Comparison of ENCODE assay signal across 8 cellular contexts in the genomic region with DNA sequence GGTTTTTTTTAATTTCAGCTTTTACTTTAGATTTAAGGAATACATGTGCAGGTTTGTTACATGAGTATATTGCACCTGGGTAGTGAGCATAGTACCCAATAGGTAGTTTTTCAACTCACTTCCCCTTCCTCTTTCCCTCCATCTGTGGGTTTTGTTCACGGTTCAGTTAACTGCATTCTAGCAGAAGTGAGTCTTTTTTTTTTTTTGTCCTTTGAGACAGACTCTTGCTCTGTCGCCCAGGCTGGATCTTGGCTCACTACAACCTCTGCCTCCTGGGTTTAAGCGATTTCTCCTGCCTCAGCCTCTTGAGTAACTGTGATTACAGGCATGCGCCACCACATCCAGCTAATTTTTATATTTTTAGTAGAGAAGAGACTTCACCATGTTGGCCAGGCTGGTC. TPM values are rescaled to one million over a fixed set of nuclear protein-coding genes. Genes with fewer than 3 reads are reported as not detected.
DNase-seq lines count a peak whose midpoint lies in the region; ATAC-seq lines count a peak whose summit lies in the region.

No MANE protein-coding gene starts in this region.

- H3K4me1 Mint-ChIP-seq in activated T-cell treated with anti-CD3 and anti-CD28 coated beads, Interleukin-2, amount 50 U/mL, for 24 hours (ENCODE audit: low read depth), result peaks cover 64% of the 10 kb centered on the region
- H3K4me1 Mint-ChIP-seq in stimulated activated effector memory CD8-positive, alpha-beta T cell treated with anti-CD3 and anti-CD28 coated beads, Interleukin-12 subunit alpha, Interleukin-12 subunit beta, amount 100 ng/mL, for 72 hours, result peaks cover 34% of the 10 kb centered on the region

- peaks cover 61% of the 10 kb centered on the region for H3K36me3 Mint-ChIP-seq in activated T-cell treated with anti-CD3 and anti-CD28 coated beads, Interleukin-2, amount 50 U/mL, for 24 hours (ENCODE audit: low read depth)
- peaks cover 56% of the 10 kb centered on the region for H3K36me3 Mint-ChIP-seq in stimulated activated effector memory CD8-positive, alpha-beta T cell treated with anti-CD3 and anti-CD28 coated beads, Interleukin-12 subunit alpha, Interleukin-12 subunit beta, amount 100 ng/mL, for 72 hours

- peak; percentile 58 for ATAC-seq in HG02973 (IDR thresholded peaks at IDR 0.05; ENCODE audit: unreplicated experiment)
- peak; percentile 63 for ATAC-seq in stimulated activated effector memory CD8-positive, alpha-beta T cell treated with anti-CD3 and anti-CD28 coated beads, Interleukin-12 subunit alpha, Interleukin-12 subunit beta, amount 100 ng/mL, for 72 hours

- H3K4me3 Mint-ChIP-seq in activated T-cell treated with anti-CD3 and anti-CD28 coated beads, Interleukin-2, amount 50 U/mL, for 24 hours, result no peak overlapping the region
- H3K4me3 Mint-ChIP-seq in stimulated activated effector memory CD8-positive, alpha-beta T cell treated with anti-CD3 and anti-CD28 coated beads, Interleukin-12 subunit alpha, Interleukin-12 subunit beta, amount 100 ng/mL, for 72 hours, result peak overlapping the region; percentile 46

- H3K9me3 Mint-ChIP-seq in activated T-cell treated with anti-CD3 and anti-CD28 coated beads, Interleukin-2, amount 50 U/mL, for 24 hours, result no peaks in the 10 kb centered on the region
- H3K9me3 Mint-ChIP-seq in stimulated activated effector memory CD8-positive, alpha-beta T cell treated with anti-CD3 and anti-CD28 coated beads, Interleukin-12 subunit alpha, Interleukin-12 subunit beta, amount 100 ng/mL, for 72 hours, result no peaks in the 10 kb centered on the region

- no peaks in the 10 kb centered on the region for H3K27me3 Mint-ChIP-seq in activated T-cell treated with anti-CD3 and anti-CD28 coated beads, Interleukin-2, amount 50 U/mL, for 24 hours

- no peak for DNase-seq in activated T-cell treated with anti-CD3 and anti-CD28 coated beads, Interleukin-2, amount 50 U/mL, for 24 hours
- DNase-seq in activated T-cell treated with anti-CD3 and anti-CD28 coated beads, Interleukin-2, amount 50 U/mL, for 1 hour, result no peak
- DNase-seq in RPMI7951 (ENCODE audit: low read depth), result peak; percentile 4
- no peak for DNase-seq in stimulated activated effector memory CD8-positive, alpha-beta T cell treated with anti-CD3 and anti-CD28 coated beads, Interleukin-12 subunit alpha, Interleukin-12 subunit beta, amount 100 ng/mL, for 72 hours (ENCODE audit: low spot score in 2 of 2)
- no peak for DNase-seq in putamen (ENCODE audit: low spot score)
- DNase-seq in activated effector memory CD4-positive, alpha-beta T cell treated with Interleukin-2 at 50 U/mL for 16 hours, result no peak
- no peak for DNase-seq in stimulated activated CD4-positive, alpha-beta T cell treated with anti-CD3 and anti-CD28 coated beads, Interleukin-4, amount 100 ng/mL, for 4 hours

- H3K27ac Mint-ChIP-seq in activated T-cell treated with anti-CD3 and anti-CD28 coated beads, Interleukin-2, amount 50 U/mL, for 24 hours, result peak overlapping the region; percentile 55
- peak overlapping the region; percentile 75 for H3K27ac Mint-ChIP-seq in stimulated activated effector memory CD8-positive, alpha-beta T cell treated with anti-CD3 and anti-CD28 coated beads, Interleukin-12 subunit alpha, Interleukin-12 subunit beta, amount 100 ng/mL, for 72 hours

RNA-seq across cellular contexts. Expression of gene UBR2, which starts 8.7 kb away (rescaled TPM):
- total RNA-seq in RPMI7951 (2014; rRNA removed; shearing (Covaris generic)), result 20.6 and 22.6 TPM in 2 replicates
